In genomic region chr11:65781962-65782815, GRCh38 we compare ENCODE assay signal across 11 cellular contexts. TPM values are rescaled to one million over a fixed set of nuclear protein-coding genes. Genes with fewer than 3 reads are reported as not detected.
DNase-seq lines count a peak whose midpoint lies in the region; ATAC-seq lines count a peak whose summit lies in the region.
"Had no signal": no experiment of that assay in that cellular context is flagged by ENCODE, and none has a peak within 500 bp of the region (broad histone marks: within the 10 kb centered on the region; RNA-seq: fewer than 3 reads in every experiment).

No MANE protein-coding gene starts in this region.

- intact Hi-C loops in posterior vena cava (cut with DNase I): loop anchor here in 1 of 2 donors (2.0 kb wide), 1 partner anchor 35 kb away; no protein-coding TSS in a partner anchor

- DNase-seq in D341Med (ENCODE audit: low spot score): peak; percentile 29
- peak; percentile 26 for DNase-seq in NCI-H69 (lab: John Stamatoyannopoulos, UW)
- DNase-seq in epithelial cell of prostate (ENCODE audit: low read depth, low spot score): no peak
- peak; percentile 68 for DNase-seq in posterior vena cava (ENCODE audit: low spot score)
- DNase-seq in HuH-7.5 (ENCODE audit: low spot score): no peak
- no peak for DNase-seq in activated gamma-delta T cell treated with Interleukin-2 at 50 U/mL for 16 hours
- DNase-seq: cerebellar nuclear complex, IMR-90, uterus had no signal

- no peak for ATAC-seq in GM19328 (IDR thresholded peaks at IDR 0.05; ENCODE audit: unreplicated experiment)
- ATAC-seq: right cardiac atrium had no signal

- H3K27ac ChIP-seq in epithelial cell of prostate: peak overlapping the region; percentile 90

RNA-seq across cellular contexts. Expression of gene AP5B1, which starts 1.4 kb away (rescaled TPM):
- total RNA-seq in posterior vena cava: 10 to 100 TPM; 10.7 to 15.3 TPM

RNA-seq across cellular contexts. Expression of gene OVOL1, which starts 4.7 kb away (rescaled TPM):
- not detected for total RNA-seq in posterior vena cava
- total RNA-seq: IMR-90, right cardiac atrium had no signal

RNA-seq across cellular contexts. Expression of gene SNX32, which starts 51.6 kb away (rescaled TPM):
- under 1 TPM; 0.52 to 0.65 TPM for total RNA-seq in posterior vena cava

Comparison
In these comparisons a context has a peak if more than half of its experiments do, and no peak if none do; other contexts are left out.
1. DNase-seq: peak in D341Med (single experiment), NCI-H69 (single experiment) and posterior vena cava (single experiment); none in epithelial cell of prostate (single experiment), HuH-7.5 (single experiment) and activated gamma-delta T cell treated with Interleukin-2 at 50 U/mL for 16 hours (single experiment).